Comparison of ENCODE assay signal across 8 cellular contexts in genomic region chr16:84647830-84648594, GRCh38. TPM values are rescaled to one million over a fixed set of nuclear protein-coding genes. Genes with fewer than 3 reads are reported as not detected.
DNase-seq lines count a peak whose midpoint lies in the region; ATAC-seq and TF ChIP-seq lines count a peak whose summit lies in the region.

Gene KLHL36, plus strand, starts transcription at chr16:84648511. Its CDS starts 2,357 bp downstream, at chr16:84650868.

- peaks cover 8% of the 10 kb centered on the region for H3K36me3 ChIP-seq in BJ (ENCODE audit: control insufficient read depth, insufficient read depth, low read length)
- peaks cover 20% of the 10 kb centered on the region for H3K36me3 ChIP-seq in right atrium auricular region
- no peaks in the 10 kb centered on the region for H3K36me3 ChIP-seq in uterus

- H3K27ac ChIP-seq in adipose tissue (ENCODE audit: low read depth, low read length) (peak within 1 kb of the TSS; percentile 51), right atrium auricular region (peak within 1 kb of the TSS; percentile 85 to 87), uterus (peak within 1 kb of the TSS; percentile 76 to 82)

- 4 to 8% (median 7%) methylated on average over 45 to 75 of the region's 77 CpGs for WGBS in adipose tissue, 3 donors

- CTCF ChIA-PET in BJ (lab: Yijun Ruan, JAX), result interaction anchor here (0.6 to 3.6 kb wide), 7 partner anchors 16 to 1869 kb away, joined by 3 to 13 read pairs (median 4); no protein-coding TSS in a partner anchor

- in situ Hi-C loops in GM18951 (cut with MboI; ENCODE audit: low sequenced_read_pairs, unreplicated experiment), result no loop called here

- ATAC-seq in HG03159 (IDR thresholded peaks at IDR 0.05; ENCODE audit: unreplicated experiment), result peak; percentile 73

- H3K4me1 ChIP-seq in right atrium auricular region (peaks cover 0 to 31% of the 10 kb centered on the region in 2 donors), uterus (peaks cover 0 to 1% of the 10 kb centered on the region in 2 donors)

- POLR2A ChIA-PET in BJ (lab: Charles Lee), result interaction anchor here (0.6 kb wide), 1 partner anchor 135 kb away, joined by 6 read pairs; no protein-coding TSS in a partner anchor

- DNase-seq in BJ (ENCODE audit: low read depth), result no peak
- peak; percentile 64 for DNase-seq in T follicular helper cell (ENCODE audit: low read depth)
- no peak for DNase-seq in right atrium auricular region (ENCODE audit: low spot score)
- peak; percentile 33 for DNase-seq in putamen (ENCODE audit: low spot score)
- peak; percentile 40 to 73 for DNase-seq in uterus

- no peak for TF ChIP-seq CTCF in BJ (IDR thresholded peaks at IDR 0.05; ENCODE audit: insufficient read depth, low read depth, low read length)
- no peak for TF ChIP-seq CTCF in right atrium auricular region (IDR thresholded peaks at IDR 0.05)
- TF ChIP-seq CTCF in uterus (IDR thresholded peaks at IDR 0.05), result peak in 1 of 4 experiments; percentile 12

- H3K9me3 ChIP-seq in right atrium auricular region (no peaks in the 10 kb centered on the region), uterus (no peaks in the 10 kb centered on the region)

- intact Hi-C loops in uterus (cut with DNase I; ENCODE audit: low total_unique reads), result no loop called here

- H3K27me3 ChIP-seq in BJ (ENCODE audit: control insufficient read depth, insufficient read depth, low read length) (no peaks in the 10 kb centered on the region), right atrium auricular region (no peaks in the 10 kb centered on the region), uterus (no peaks in the 10 kb centered on the region)

- H3K4me3 ChIP-seq in BJ (ENCODE audit: low read depth, low read length), result peak within 1 kb of the TSS; percentile 82
- peak within 1 kb of the TSS; percentile 64 to 74 for H3K4me3 ChIP-seq in right atrium auricular region
- peak within 1 kb of the TSS; percentile 48 to 69 for H3K4me3 ChIP-seq in uterus

- TF ChIP-seq POLR2A in GM18951 (IDR thresholded peaks at IDR 0.05; ENCODE audit: extremely low read depth, insufficient read depth, insufficient read length), result peak; percentile 64
- TF ChIP-seq POLR2A in uterus (IDR thresholded peaks at IDR 0.05), result peak in 1 of 2 donors; percentile 49

RNA-seq across cellular contexts. Expression of gene KLHL36, which starts in this region (rescaled TPM):
- 33.2 and 43.7 TPM in 2 replicates for polyA plus RNA-seq in BJ (2011; rRNA removed)
- 43.2 and 54.3 TPM in 2 replicates for polyA minus RNA-seq in BJ (2011; rRNA and poly(A)+ RNA removed)
- 10 to 100 TPM; 16.1 to 29.2 (median 17.8) TPM for polyA plus RNA-seq in adipose tissue
- 10 to 100 TPM; 36.2 to 44.1 TPM for total RNA-seq in right atrium auricular region
- total RNA-seq in uterus, result 10 to 100 TPM; 38.2 to 70.7 (median 52.5) TPM

Comparison
In these comparisons a context has a peak if more than half of its experiments do, and no peak if none do; other contexts are left out.
1. DNase-seq: peak in T follicular helper cell (single experiment), putamen (single experiment) and uterus (2 of 2); none in BJ (single experiment) and right atrium auricular region (single experiment).
2. Peak in every context shown above with its lines, with median percentiles within 50 percentile points of each other: H3K4me3 ChIP-seq and H3K27ac ChIP-seq.